Comparison of ENCODE assay signal across 8 cellular contexts in the genomic region with DNA sequence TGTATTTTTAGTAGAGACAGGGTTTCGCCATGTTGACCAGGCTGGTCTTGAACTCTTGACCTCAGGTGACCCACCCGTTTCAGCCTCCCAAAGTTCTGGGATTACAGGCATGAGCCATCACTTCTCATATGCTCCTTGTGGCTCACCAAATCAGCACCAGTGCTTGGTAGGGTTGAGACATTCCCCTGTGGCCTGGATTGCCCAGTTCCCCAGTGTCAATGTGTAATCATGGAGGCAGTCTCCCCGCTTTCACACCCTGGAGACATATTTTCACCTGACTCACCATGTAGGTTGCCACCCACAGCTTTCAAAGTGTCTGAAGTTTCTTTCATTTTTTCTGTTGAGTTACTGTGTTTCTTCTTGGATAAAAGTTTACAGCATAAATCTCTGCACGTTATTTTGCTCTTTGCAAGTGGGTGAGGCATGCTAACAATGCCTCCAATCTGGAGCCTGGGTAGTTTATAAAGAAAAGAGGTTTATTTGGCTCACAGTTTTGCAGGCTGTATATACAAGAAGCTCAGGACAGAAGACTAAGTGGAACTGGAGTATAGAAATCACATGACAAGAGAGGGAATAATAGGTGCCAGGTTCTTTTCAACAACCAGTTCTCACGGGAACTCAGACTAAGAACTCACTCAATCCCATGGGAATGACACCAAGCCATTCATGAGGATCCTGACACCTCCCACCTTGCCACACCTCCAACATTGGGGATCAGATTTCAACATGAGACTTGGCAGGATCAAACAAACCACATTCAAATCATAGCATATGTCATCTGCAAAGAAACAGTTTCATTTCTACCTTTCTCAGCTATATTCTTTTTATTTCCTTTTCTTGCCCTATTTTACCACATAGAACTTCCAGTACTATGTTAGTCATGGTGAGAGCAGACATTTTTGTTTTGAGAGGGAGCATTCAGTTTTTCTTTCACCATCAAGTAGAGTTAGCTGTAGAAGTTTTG.
A peak's percentile ranks its signal among the peaks of the same experiment; 100 is the strongest.
DNase-seq lines count a peak whose midpoint lies in the region; ATAC-seq and TF ChIP-seq lines count a peak whose summit lies in the region.

No MANE protein-coding gene starts in this region.

- H3K4me3 ChIP-seq in BLaER1 treated with 17β-estradiol and CSF1 and Interleukin-3, amounts not matched to agents 10 nM and 100 nM: no peak overlapping the region
- H3K4me3 ChIP-seq in sigmoid colon: no peak overlapping the region

- H3K4me2 ChIP-seq in BLaER1 treated with 17β-estradiol and CSF1 and Interleukin-3, amounts not matched to agents 10 nM and 100 nM: peak overlapping the region in 7 of 11 experiments; percentile 1 to 42 (median 11); a peak in 7 of 22 replicates

- peaks cover 52% of the 10 kb centered on the region for H3K36me3 Mint-ChIP-seq in T-cell
- peaks cover 3 to 19% (median 3%) of the 10 kb centered on the region in 3 donors for H3K36me3 Mint-ChIP-seq in immature natural killer cell

- TF ChIP-seq CTCF in sigmoid colon (IDR thresholded peaks at IDR 0.05): no peak

- peaks cover 10 to 34% (median 24%) of the 10 kb centered on the region in 10 experiments for H3K4me1 ChIP-seq in BLaER1 treated with 17β-estradiol and CSF1 and Interleukin-3, amounts not matched to agents 10 nM and 100 nM
- H3K4me1 ChIP-seq in sigmoid colon: no peaks in the 10 kb centered on the region

- TF ChIP-seq EP300 in sigmoid colon (IDR thresholded peaks at IDR 0.05): no peak

- peak; percentile 43 for ATAC-seq in GM21825 (IDR thresholded peaks at IDR 0.05; ENCODE audit: unreplicated experiment)
- peak; percentile 36 to 72 (median 50) for ATAC-seq in T-cell (replicated peaks in 1 of 4)
- no peak for ATAC-seq in HG03460 (IDR thresholded peaks at IDR 0.05; ENCODE audit: unreplicated experiment)

- no peaks in the 10 kb centered on the region for H3K27me3 Mint-ChIP-seq in T-cell
- peaks cover 0 to 2% (median 0%) of the 10 kb centered on the region in 3 donors for H3K27me3 Mint-ChIP-seq in immature natural killer cell (ENCODE audit: low read depth in 3 of 3)

- 66 to 73% methylated on average over 5 of the region's 5 CpGs for WGBS in sigmoid colon, 2 donors

- CTCF ChIA-PET in T-cell (lab: Charles Lee): interaction anchor here in 1 of 2 donors (0.6 kb wide), 1 partner anchor 541 kb away, joined by 3 read pairs; no protein-coding TSS in a partner anchor

- no peak for TF ChIP-seq POLR2A in sigmoid colon (IDR thresholded peaks at IDR 0.05)

- intact Hi-C loops in sigmoid colon (cut with DNase I): no loop called here

- H3K27ac ChIP-seq in BLaER1 treated with 17β-estradiol and CSF1 and Interleukin-3, amounts not matched to agents 10 nM and 100 nM: peak overlapping the region in 2 of 11 experiments; percentile 12 to 28; a peak in 2 of 22 replicates
- no peak overlapping the region for H3K27ac ChIP-seq in sigmoid colon

- peaks cover 48 to 67% (median 59%) of the 10 kb centered on the region in 3 donors for H3K4me1 Mint-ChIP-seq in T-cell
- H3K4me1 Mint-ChIP-seq in immature natural killer cell: peaks cover 27 to 55% of the 10 kb centered on the region in 2 donors

- H3K9ac ChIP-seq in BLaER1 treated with 17β-estradiol and CSF1 and Interleukin-3, amounts not matched to agents 10 nM and 100 nM: no peak overlapping the region

- no peaks in the 10 kb centered on the region; a peak in 1 of 22 replicates for H4K20me1 ChIP-seq in BLaER1 treated with 17β-estradiol and CSF1 and Interleukin-3, amounts not matched to agents 10 nM and 100 nM

- no peaks in the 10 kb centered on the region for H3K27me3 ChIP-seq in BLaER1 treated with 17β-estradiol and CSF1 and Interleukin-3, amounts not matched to agents 10 nM and 100 nM
- H3K27me3 ChIP-seq in sigmoid colon: no peaks in the 10 kb centered on the region

- DNase-seq in T-cell (no peak), immature natural killer cell (no peak), G401 (ENCODE audit: low spot score) (no peak), sigmoid colon (no peak), NCI-H146 (lab: John Stamatoyannopoulos, UW) (no peak)

- peak overlapping the region in 2 of 3 donors; percentile 0 to 13 for H3K4me3 Mint-ChIP-seq in T-cell
- H3K4me3 Mint-ChIP-seq in immature natural killer cell: peak overlapping the region in 3 of 5 donors; percentile 4 to 43 (median 8)

- H3K36me3 ChIP-seq in BLaER1 treated with 17β-estradiol and CSF1 and Interleukin-3, amounts not matched to agents 10 nM and 100 nM: peaks cover 23 to 56% (median 37%) of the 10 kb centered on the region in 11 experiments
- H3K36me3 ChIP-seq in sigmoid colon: no peaks in the 10 kb centered on the region

- POLR2A ChIA-PET in T-cell (lab: Charles Lee): interaction anchor here in 1 of 2 donors (1.0 kb wide), 1 partner anchor 8 kb away, joined by 3 read pairs; no protein-coding TSS in a partner anchor

- in situ Hi-C loops in G401 (cut with HindIII; ENCODE audit: low sequenced_read_pairs): no loop called here

- H3K27ac Mint-ChIP-seq in T-cell (peak overlapping the region; percentile 78 to 85), immature natural killer cell (peak overlapping the region; percentile 16 to 73 (median 38))

- H3K9me3 ChIP-seq in BLaER1 treated with 17β-estradiol and CSF1 and Interleukin-3, amounts not matched to agents 10 nM and 100 nM (replicated peaks in 1 of 11): peaks cover 0 to 44% (median 22%) of the 10 kb centered on the region in 11 experiments; a peak in 18 of 22 replicates
- peaks cover 0 to 2% (median 0%) of the 10 kb centered on the region in 4 donors for H3K9me3 ChIP-seq in sigmoid colon

- H3K9me3 Mint-ChIP-seq in T-cell (no peaks in the 10 kb centered on the region), immature natural killer cell (peaks cover 0 to 2% (median 0%) of the 10 kb centered on the region in 6 donors)
